In the genomic region with DNA sequence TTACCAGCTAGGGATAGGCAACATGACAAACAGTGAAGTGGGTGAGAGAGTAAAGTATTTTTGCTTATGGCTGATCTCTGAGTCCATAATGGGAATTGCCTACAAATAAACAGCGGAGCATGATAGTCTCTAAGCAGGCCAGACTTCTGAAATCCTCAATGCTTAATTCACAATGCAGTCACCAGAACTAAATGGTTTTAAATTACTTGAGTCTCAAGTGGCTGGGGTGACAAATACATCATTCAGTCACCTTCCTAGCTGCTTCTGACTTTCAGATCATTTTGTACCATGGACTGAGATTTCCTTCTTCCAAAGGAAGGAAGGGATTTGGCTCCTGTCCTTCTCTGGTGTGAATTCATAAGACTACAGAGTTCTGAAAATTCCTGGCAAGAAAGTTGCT, we compare ENCODE assay signal across 16 cellular contexts.
DNase-seq lines count a peak whose midpoint lies in the region; ATAC-seq and TF ChIP-seq lines count a peak whose summit lies in the region.
"Had no signal": no experiment of that assay in that cellular context is flagged by ENCODE, and none has a peak within 500 bp of the region (broad histone marks: within the 10 kb centered on the region; RNA-seq: fewer than 3 reads in every experiment).

No MANE protein-coding gene starts in this region.

- H3K4me1 ChIP-seq in cardiac muscle cell (ENCODE audit: low read depth) (peaks cover 27% of the 10 kb centered on the region), neural progenitor cell (no peaks in the 10 kb centered on the region)
- H3K4me1 ChIP-seq: BLaER1 treated with 17β-estradiol and CSF1 and Interleukin-3, amounts not matched to agents 10 nM and 100 nM; HAP-1 had no signal

- peak overlapping the region; percentile 44 for H3K27ac Mint-ChIP-seq in WTC11
- H3K27ac Mint-ChIP-seq in neural progenitor cell = no peak overlapping the region
- H3K27ac Mint-ChIP-seq: B cell; CD8-positive, alpha-beta T cell had no signal

- peaks cover 20% of the 10 kb centered on the region for H3K36me3 Mint-ChIP-seq in WTC11
- H3K36me3 Mint-ChIP-seq in neural progenitor cell = no peaks in the 10 kb centered on the region
- H3K36me3 Mint-ChIP-seq: CD8-positive, alpha-beta T cell had no signal

- H3F3A ChIP-seq in neural progenitor cell (ENCODE audit: low read depth) = no peaks in the 10 kb centered on the region

- peak overlapping the region; percentile 94 for H3K27ac ChIP-seq in cardiac muscle cell
- H3K27ac ChIP-seq in neural progenitor cell = no peak overlapping the region
- H3K27ac ChIP-seq: BLaER1 treated with 17β-estradiol and CSF1 and Interleukin-3, amounts not matched to agents 10 nM and 100 nM had no signal

- H3K36me3 ChIP-seq in cardiac muscle cell = no peaks in the 10 kb centered on the region
- H3K36me3 ChIP-seq in neural progenitor cell = no peaks in the 10 kb centered on the region
- H3K36me3 ChIP-seq: BLaER1 treated with 17β-estradiol and CSF1 and Interleukin-3, amounts not matched to agents 10 nM and 100 nM; HAP-1 had no signal

- POLR2A ChIA-PET in WTC11 (lab: Charles Lee) = no interaction called here

- H3K4me3 Mint-ChIP-seq in WTC11 (no peak overlapping the region), neural progenitor cell (no peak overlapping the region)
- H3K4me3 Mint-ChIP-seq: B cell; CD8-positive, alpha-beta T cell had no signal

- CTCF ChIA-PET in WTC11 (lab: Charles Lee) = interaction anchor here (0.6 to 1.5 kb wide), 2 partner anchors 14 to 46 kb away, joined by 3 to 4 read pairs; no protein-coding TSS in a partner anchor

- DNase-seq in cardiac muscle cell (ENCODE audit: low read depth in 1 of 2, low spot score in 1 of 2) = peak in 1 of 2 donors; percentile 42
- DNase-seq in Right ventricle myocardium superior = no peak
- peak; percentile 79 for DNase-seq in NCI-H2107 treated with DMSO at 0.1 percent for 48 hours (lab: John Stamatoyannopoulos, UW; ENCODE audit: unreplicated experiment)
- DNase-seq in WTC11 (ENCODE audit: low spot score) = no peak
- no peak for DNase-seq in neural progenitor cell (ENCODE audit: low spot score)
- DNase-seq in SK-N-DZ (ENCODE audit: low spot score) = no peak
- no peak for DNase-seq in HK-2 (ENCODE audit: unreplicated experiment)
- DNase-seq: CD8-positive, alpha-beta T cell; COR-L47; DMS 273 treated with DMSO at 0.1 percent for 48 hours; DMS79; GDM1 had no signal

- TF ChIP-seq CTCF in cardiac muscle cell (IDR thresholded peaks at IDR 0.05; ENCODE audit: low read depth, low read length) (no peak), WTC11 (IDR thresholded peaks at IDR 0.05) (no peak), neural progenitor cell (IDR thresholded peaks at IDR 0.05) (no peak)

- intact Hi-C loops in Right ventricle myocardium superior (cut with DNase I) = no loop called here

- H3K27me3 Mint-ChIP-seq in WTC11 (ENCODE audit: low read depth) (no peaks in the 10 kb centered on the region), neural progenitor cell (ENCODE audit: insufficient read depth, low read depth) (no peaks in the 10 kb centered on the region)

- H3K9ac ChIP-seq in neural progenitor cell = no peak overlapping the region
- H3K9ac ChIP-seq: BLaER1 treated with 17β-estradiol and CSF1 and Interleukin-3, amounts not matched to agents 10 nM and 100 nM had no signal

- no peaks in the 10 kb centered on the region for H3K79me2 ChIP-seq in neural progenitor cell (ENCODE audit: low read depth)

- ATAC-seq in Right ventricle myocardium superior (ENCODE audit: poor library complexity) (no peak), WTC11 (no peak), GM21786 (IDR thresholded peaks at IDR 0.05; ENCODE audit: unreplicated experiment) (no peak)
- ATAC-seq: CD8-positive, alpha-beta T cell had no signal

- H3K4me3 ChIP-seq in cardiac muscle cell = no peak overlapping the region
- H3K4me3 ChIP-seq in neural progenitor cell = no peak overlapping the region
- H3K4me3 ChIP-seq: BLaER1 treated with 17β-estradiol and CSF1 and Interleukin-3, amounts not matched to agents 10 nM and 100 nM; HAP-1 had no signal

- H3K9me3 ChIP-seq in cardiac muscle cell (ENCODE audit: low read depth) (no peaks in the 10 kb centered on the region), neural progenitor cell (ENCODE audit: low read depth) (no peaks in the 10 kb centered on the region)

- H3K9me3 Mint-ChIP-seq in WTC11 = peaks cover 19% of the 10 kb centered on the region
- peaks cover 6% of the 10 kb centered on the region for H3K9me3 Mint-ChIP-seq in neural progenitor cell

- no peaks in the 10 kb centered on the region for H4K20me1 ChIP-seq in neural progenitor cell (ENCODE audit: low read depth)
- H4K20me1 ChIP-seq: BLaER1 treated with 17β-estradiol and CSF1 and Interleukin-3, amounts not matched to agents 10 nM and 100 nM had no signal

- H3K4me1 Mint-ChIP-seq in WTC11 (peaks cover 36% of the 10 kb centered on the region), neural progenitor cell (peaks cover 4% of the 10 kb centered on the region)
- H3K4me1 Mint-ChIP-seq: B cell had no signal

- H3K27me3 ChIP-seq in cardiac muscle cell = no peaks in the 10 kb centered on the region
- H3K27me3 ChIP-seq in neural progenitor cell = no peaks in the 10 kb centered on the region
- H3K27me3 ChIP-seq: BLaER1 treated with 17β-estradiol and CSF1 and Interleukin-3, amounts not matched to agents 10 nM and 100 nM had no signal

- H3K4me2 ChIP-seq in neural progenitor cell = no peak overlapping the region
- H3K4me2 ChIP-seq: BLaER1 treated with 17β-estradiol and CSF1 and Interleukin-3, amounts not matched to agents 10 nM and 100 nM had no signal

- peak overlapping the region; percentile 19 for H2AFZ ChIP-seq in neural progenitor cell (replicated peaks)

TF ChIP-seq in WTC11, 78 proteins besides CTCF, POLR2A, EP300 and RAD21 (continues in another document):
- TF ChIP-seq ATF1 (CRISPR knock-in tag; IDR thresholded peaks at IDR 0.05) = no peak
- TF ChIP-seq, protein P1, sequence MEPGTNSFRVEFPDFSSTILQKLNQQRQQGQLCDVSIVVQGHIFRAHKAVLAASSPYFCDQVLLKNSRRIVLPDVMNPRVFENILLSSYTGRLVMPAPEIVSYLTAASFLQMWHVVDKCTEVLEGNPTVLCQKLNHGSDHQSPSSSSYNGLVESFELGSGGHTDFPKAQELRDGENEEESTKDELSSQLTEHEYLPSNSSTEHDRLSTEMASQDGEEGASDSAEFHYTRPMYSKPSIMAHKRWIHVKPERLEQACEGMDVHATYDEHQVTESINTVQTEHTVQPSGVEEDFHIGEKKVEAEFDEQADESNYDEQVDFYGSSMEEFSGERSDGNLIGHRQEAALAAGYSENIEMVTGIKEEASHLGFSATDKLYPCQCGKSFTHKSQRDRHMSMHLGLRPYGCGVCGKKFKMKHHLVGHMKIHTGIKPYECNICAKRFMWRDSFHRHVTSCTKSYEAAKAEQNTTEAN (CRISPR knock-in tag; IDR thresholded peaks at IDR 0.05) = no peak
- TF ChIP-seq, protein P2, sequence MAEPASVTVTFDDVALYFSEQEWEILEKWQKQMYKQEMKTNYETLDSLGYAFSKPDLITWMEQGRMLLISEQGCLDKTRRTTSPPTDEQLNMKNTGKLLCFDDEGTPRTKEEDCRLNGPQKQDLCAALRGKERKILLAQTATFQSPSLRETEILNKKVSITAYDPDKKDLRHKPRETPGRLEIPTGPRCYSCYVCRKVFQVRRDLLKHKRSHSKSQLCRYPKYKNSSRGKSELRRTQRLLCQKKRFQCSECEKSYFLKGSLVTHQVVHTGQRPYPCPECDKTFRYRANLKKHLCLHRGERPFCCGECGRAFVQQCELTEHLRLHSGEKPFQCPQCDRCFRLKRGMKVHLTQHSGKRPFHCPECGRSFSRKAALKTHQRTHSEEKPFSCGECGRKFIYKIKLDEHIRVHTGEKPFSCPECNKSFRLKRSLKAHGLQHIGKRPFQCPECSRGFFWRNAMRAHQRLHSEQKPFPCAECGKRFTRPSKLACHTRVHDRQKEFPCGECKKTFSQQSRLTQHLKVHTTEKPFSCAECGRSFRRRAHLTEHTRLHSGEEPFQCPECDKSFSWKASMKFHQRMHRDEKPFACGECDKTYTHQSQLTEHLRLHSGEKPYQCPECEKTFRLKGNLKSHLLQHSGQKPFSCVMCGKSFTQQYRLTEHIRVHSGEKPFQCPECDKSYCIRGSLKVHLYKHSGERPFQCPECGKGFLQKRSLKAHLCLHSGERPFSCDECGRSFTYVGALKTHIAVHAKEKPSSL (CRISPR knock-in tag; conservative IDR thresholded peaks at IDR 0.05) = no peak
- TF ChIP-seq MYBL2 (CRISPR knock-in tag; IDR thresholded peaks at IDR 0.05) = no peak
- no peak for TF ChIP-seq ZNF416 (CRISPR knock-in tag; IDR thresholded peaks at IDR 0.05)
- TF ChIP-seq ZNF317 (CRISPR knock-in tag; IDR thresholded peaks at IDR 0.05; ENCODE audit: borderline replicate concordance, low read depth) = no peak
- TF ChIP-seq, protein P3, sequence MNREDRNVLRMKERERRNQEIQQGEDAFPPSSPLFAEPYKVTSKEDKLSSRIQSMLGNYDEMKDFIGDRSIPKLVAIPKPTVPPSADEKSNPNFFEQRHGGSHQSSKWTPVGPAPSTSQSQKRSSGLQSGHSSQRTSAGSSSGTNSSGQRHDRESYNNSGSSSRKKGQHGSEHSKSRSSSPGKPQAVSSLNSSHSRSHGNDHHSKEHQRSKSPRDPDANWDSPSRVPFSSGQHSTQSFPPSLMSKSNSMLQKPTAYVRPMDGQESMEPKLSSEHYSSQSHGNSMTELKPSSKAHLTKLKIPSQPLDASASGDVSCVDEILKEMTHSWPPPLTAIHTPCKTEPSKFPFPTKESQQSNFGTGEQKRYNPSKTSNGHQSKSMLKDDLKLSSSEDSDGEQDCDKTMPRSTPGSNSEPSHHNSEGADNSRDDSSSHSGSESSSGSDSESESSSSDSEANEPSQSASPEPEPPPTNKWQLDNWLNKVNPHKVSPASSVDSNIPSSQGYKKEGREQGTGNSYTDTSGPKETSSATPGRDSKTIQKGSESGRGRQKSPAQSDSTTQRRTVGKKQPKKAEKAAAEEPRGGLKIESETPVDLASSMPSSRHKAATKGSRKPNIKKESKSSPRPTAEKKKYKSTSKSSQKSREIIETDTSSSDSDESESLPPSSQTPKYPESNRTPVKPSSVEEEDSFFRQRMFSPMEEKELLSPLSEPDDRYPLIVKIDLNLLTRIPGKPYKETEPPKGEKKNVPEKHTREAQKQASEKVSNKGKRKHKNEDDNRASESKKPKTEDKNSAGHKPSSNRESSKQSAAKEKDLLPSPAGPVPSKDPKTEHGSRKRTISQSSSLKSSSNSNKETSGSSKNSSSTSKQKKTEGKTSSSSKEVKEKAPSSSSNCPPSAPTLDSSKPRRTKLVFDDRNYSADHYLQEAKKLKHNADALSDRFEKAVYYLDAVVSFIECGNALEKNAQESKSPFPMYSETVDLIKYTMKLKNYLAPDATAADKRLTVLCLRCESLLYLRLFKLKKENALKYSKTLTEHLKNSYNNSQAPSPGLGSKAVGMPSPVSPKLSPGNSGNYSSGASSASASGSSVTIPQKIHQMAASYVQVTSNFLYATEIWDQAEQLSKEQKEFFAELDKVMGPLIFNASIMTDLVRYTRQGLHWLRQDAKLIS (CRISPR knock-in tag; IDR thresholded peaks at IDR 0.05; ENCODE audit: borderline replicate concordance) = no peak
